ENCODE assay signal across 25 cellular contexts in genomic region chr1:4661595-4661917, GRCh38. TPM values are rescaled to one million over a fixed set of nuclear protein-coding genes. Genes with fewer than 3 reads are reported as not detected.
"Had no signal": no experiment of that assay in that cellular context is flagged by ENCODE, and none has a peak within 500 bp of the region (broad histone marks: within the 10 kb centered on the region; RNA-seq: fewer than 3 reads in every experiment).

No MANE protein-coding gene starts in this region.

- H3K27me3 ChIP-seq: SJSA1 had no signal

- FAIRE-seq: RCC 7860 had no signal

- H3K27ac ChIP-seq: SJSA1, SK-N-MC had no signal

- H3K4me3 ChIP-seq: SJSA1, SK-N-MC had no signal

- H3K36me3 ChIP-seq: SJSA1 had no signal

- DNase-seq: KBM-7, MV-4-11, NCI-H1048, NCI-H1105, NCI-H1417, NCI-H1436 treated with DMSO at 0.1 percent for 48 hours, NCI-H1694, NCI-H187 treated with DMSO at 0.1 percent for 48 hours, NCI-H2029 treated with DMSO at 0.1 percent for 48 hours, NCI-H2171 treated with DMSO at 0.1 percent for 48 hours, NCI-H345, NCI-H524, NCI-H526 treated with DMSO at 0.1 percent for 48 hours, NCI-H748 treated with DMSO at 0.1 percent for 48 hours, Right ventricle myocardium superior, RPMI8226, SIG-M5 had no signal

- H3K4me1 ChIP-seq: SJSA1 had no signal

RNA-seq across cellular contexts. Expression of gene AJAP1, which starts 7.1 kb away (rescaled TPM):
- total RNA-seq: HT-29, LHCN-M2, MCF 10A, NCI-H460, SJSA1 had no signal
- polyA plus RNA-seq: IgD-negative memory B cell had no signal
